In genomic region chr10:103539751-103540150, GRCh38 we compare ENCODE assay signal across 28 cellular contexts. TPM values are rescaled to one million over a fixed set of nuclear protein-coding genes. Genes with fewer than 3 reads are reported as not detected.
"Had no signal": no experiment of that assay in that cellular context is flagged by ENCODE, and none has a peak within 500 bp of the region (broad histone marks: within the 10 kb centered on the region; RNA-seq: fewer than 3 reads in every experiment).

No MANE protein-coding gene starts in this region.

- H3K27ac ChIP-seq: stomach, suprapubic skin, testis, thoracic aorta, thyroid gland, tibial artery, tibial nerve, transverse colon, upper lobe of left lung, upper lobe of right lung, uterus, vagina had no signal

- H3K27me3 ChIP-seq: suprapubic skin, testis, thyroid gland, tibial nerve, upper lobe of left lung, upper lobe of right lung, uterus, vagina had no signal

- H3K27ac Mint-ChIP-seq: stimulated activated effector memory CD8-positive, alpha-beta T cell treated with anti-CD3 and anti-CD28 coated beads, Interleukin-12 subunit alpha, Interleukin-12 subunit beta, amount 100 ng/mL, for 72 hours; stimulated activated memory B cell treated with anti-CD40 and anti-IgM and Interleukin-4, amounts not matched to agents 10 μg/mL and 1 μg/mL and 100 μg/mL, for 72 hours; stimulated activated naive B cell treated with anti-CD40 and anti-IgM and Interleukin-4, amounts not matched to agents 10 μg/mL and 1 μg/mL and 100 μg/mL, for 72 hours; stimulated activated naive CD8-positive, alpha-beta T cell treated with anti-CD3 and anti-CD28 coated beads, Interleukin-15, amount 100 ng/mL, for 72 hours; stimulated activated naive CD8-positive, alpha-beta T cell treated with anti-CD3 and anti-CD28 coated beads, Interleukin-15, Interleukin-2, amounts not matched to agents 100 ng/mL and 50 ng/mL, for 24 hours had no signal

- H3K4me3 Mint-ChIP-seq: stimulated activated effector memory CD8-positive, alpha-beta T cell treated with anti-CD3 and anti-CD28 coated beads, Interleukin-12 subunit alpha, Interleukin-12 subunit beta, amount 100 ng/mL, for 72 hours; stimulated activated memory B cell treated with anti-CD40 and anti-IgM and Interleukin-4, amounts not matched to agents 10 μg/mL and 1 μg/mL and 100 μg/mL, for 72 hours; stimulated activated naive B cell treated with anti-CD40 and anti-IgM and Interleukin-4, amounts not matched to agents 10 μg/mL and 1 μg/mL and 100 μg/mL, for 72 hours; stimulated activated naive CD8-positive, alpha-beta T cell treated with anti-CD3 and anti-CD28 coated beads, Interleukin-15, amount 100 ng/mL, for 72 hours; stimulated activated naive CD8-positive, alpha-beta T cell treated with anti-CD3 and anti-CD28 coated beads, Interleukin-15, Interleukin-2, amounts not matched to agents 100 ng/mL and 50 ng/mL, for 24 hours had no signal

- H3K9me3 ChIP-seq: stomach, suprapubic skin, testis, thoracic aorta, thyroid gland, tibial artery, transverse colon, upper lobe of left lung, upper lobe of right lung, uterus, vagina had no signal

- H3K36me3 Mint-ChIP-seq: stimulated activated effector memory CD8-positive, alpha-beta T cell treated with anti-CD3 and anti-CD28 coated beads, Interleukin-12 subunit alpha, Interleukin-12 subunit beta, amount 100 ng/mL, for 72 hours; stimulated activated memory B cell treated with anti-CD40 and anti-IgM and Interleukin-4, amounts not matched to agents 10 μg/mL and 1 μg/mL and 100 μg/mL, for 72 hours; stimulated activated naive B cell treated with anti-CD40 and anti-IgM and Interleukin-4, amounts not matched to agents 10 μg/mL and 1 μg/mL and 100 μg/mL, for 72 hours had no signal

- H3K4me3 ChIP-seq: stomach, suprapubic skin, testis, thoracic aorta, thyroid gland, tibial artery, tibial nerve, transverse colon, upper lobe of left lung, upper lobe of right lung, uterus, vagina had no signal

- H3K9me3 Mint-ChIP-seq: stimulated activated effector memory CD8-positive, alpha-beta T cell treated with anti-CD3 and anti-CD28 coated beads, Interleukin-12 subunit alpha, Interleukin-12 subunit beta, amount 100 ng/mL, for 72 hours; stimulated activated memory B cell treated with anti-CD40 and anti-IgM and Interleukin-4, amounts not matched to agents 10 μg/mL and 1 μg/mL and 100 μg/mL, for 72 hours; stimulated activated naive B cell treated with anti-CD40 and anti-IgM and Interleukin-4, amounts not matched to agents 10 μg/mL and 1 μg/mL and 100 μg/mL, for 72 hours; stimulated activated naive CD8-positive, alpha-beta T cell treated with anti-CD3 and anti-CD28 coated beads, Interleukin-15, Interleukin-2, amounts not matched to agents 100 ng/mL and 50 ng/mL, for 24 hours had no signal

- H3K36me3 ChIP-seq: stomach, suprapubic skin, thoracic aorta, thyroid gland, tibial artery, tibial nerve, transverse colon, upper lobe of left lung, upper lobe of right lung, uterus, vagina had no signal

- DNase-seq: stimulated activated CD4-positive, alpha-beta T cell treated with anti-CD3 and anti-CD28 coated beads, Interleukin-2, amount 100 ng/mL, for 24 hours; stimulated activated CD4-positive, alpha-beta T cell treated with anti-CD3 and anti-CD28 coated beads, Interleukin-2, amount 100 ng/mL, for 48 hours; stimulated activated CD4-positive, alpha-beta T cell treated with anti-CD3 and anti-CD28 coated beads, Interleukin-4, amount 100 ng/mL, for 1 hour; stimulated activated CD4-positive, alpha-beta T cell treated with anti-CD3 and anti-CD28 coated beads, Interleukin-4, amount 100 ng/mL, for 24 hours; stimulated activated CD4-positive, alpha-beta T cell treated with anti-CD3 and anti-CD28 coated beads, Interleukin-4, amount 100 ng/mL, for 4 hours; stimulated activated CD8-positive, alpha-beta memory T cell treated with anti-CD3 and anti-CD28 coated beads, Interleukin-4, amount 100 ng/mL, for 48 hours; stimulated activated naive B cell treated with anti-CD40 and anti-IgM and Interleukin-4, amounts not matched to agents 10 μg/mL and 1 μg/mL and 100 μg/mL, for 72 hours; stimulated activated naive CD4-positive, alpha-beta T cell; stimulated activated naive CD4-positive, alpha-beta T cell treated with Interleukin-2 at 50 U/mL for 16 hours; stimulated activated naive CD8-positive, alpha-beta T cell treated with anti-CD3 and anti-CD28 coated beads, Interleukin-15, amount 100 ng/mL, for 72 hours; stimulated activated naive CD8-positive, alpha-beta T cell treated with anti-CD3 and anti-CD28 coated beads, Interleukin-15, Interleukin-2, amounts not matched to agents 100 U/mL and 50 U/mL, for 24 hours; stomach; substantia nigra; testis; thyroid gland; tibial artery; transverse colon; upper lobe of left lung; upper lobe of right lung; uterus had no signal

RNA-seq across cellular contexts. Expression of gene NEURL1, which starts 46.2 kb away (rescaled TPM):
- total RNA-seq: subcutaneous adipose tissue had no signal
